Comparison of ENCODE assay signal across 8 cellular contexts in the genomic region with DNA sequence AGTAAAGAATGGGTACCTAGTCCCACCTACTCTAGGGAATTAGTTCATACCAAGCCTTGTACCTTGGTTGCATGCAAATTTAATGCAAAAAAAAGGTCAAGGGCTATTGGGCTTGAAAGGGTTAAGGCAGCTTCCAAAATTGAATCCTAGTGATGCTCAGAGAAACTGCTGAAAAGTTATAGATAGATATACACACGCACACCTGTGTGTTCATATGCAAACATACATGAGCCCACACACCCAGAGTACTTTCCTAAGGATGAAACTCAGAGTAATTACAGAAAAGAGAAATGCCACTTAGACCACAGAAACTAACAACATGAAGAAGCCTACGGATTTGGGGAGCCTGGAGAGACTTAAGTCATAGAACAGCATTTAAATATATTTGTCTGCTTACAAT. TPM values are rescaled to one million over a fixed set of nuclear protein-coding genes. Genes with fewer than 3 reads are reported as not detected.
DNase-seq lines count a peak whose midpoint lies in the region; ATAC-seq and TF ChIP-seq lines count a peak whose summit lies in the region.

No MANE protein-coding gene starts in this region.

- H3K4me3 ChIP-seq in GM23248, result peak overlapping the region; percentile 92
- peak overlapping the region; percentile 76 to 92 (median 76) for H3K4me3 ChIP-seq in esophagus muscularis mucosa
- peak overlapping the region; percentile 79 for H3K4me3 ChIP-seq in smooth muscle cell

- no peak for TF ChIP-seq EP300 in esophagus muscularis mucosa (IDR thresholded peaks at IDR 0.05)

- H3K27ac ChIP-seq in GM23248, result no peak overlapping the region
- peak overlapping the region; percentile 89 to 97 (median 94) for H3K27ac ChIP-seq in esophagus muscularis mucosa (replicated peaks in 1 of 4)
- peak overlapping the region; percentile 87 for H3K27ac ChIP-seq in smooth muscle cell (ENCODE audit: low read depth)

- H3K9me2 ChIP-seq in GM23248 (ENCODE audit: insufficient read depth), result no peaks in the 10 kb centered on the region

- H3K36me3 ChIP-seq in GM23248 (ENCODE audit: low read depth) (no peaks in the 10 kb centered on the region), esophagus muscularis mucosa (no peaks in the 10 kb centered on the region), smooth muscle cell (ENCODE audit: low read depth) (no peaks in the 10 kb centered on the region)

- TF ChIP-seq CTCF in esophagus muscularis mucosa (IDR thresholded peaks at IDR 0.05) (no peak), smooth muscle cell (IDR thresholded peaks at IDR 0.05; ENCODE audit: borderline replicate concordance, insufficient read depth, poor library complexity, severe bottlenecking) (no peak)

- peak overlapping the region; percentile 96 for H2AFZ ChIP-seq in GM23248
- H2AFZ ChIP-seq in smooth muscle cell (ENCODE audit: low read depth), result peak overlapping the region; percentile 91

- H3K9me3 ChIP-seq in GM23248 (ENCODE audit: low read depth), result no peaks in the 10 kb centered on the region
- H3K9me3 ChIP-seq in esophagus muscularis mucosa, result no peaks in the 10 kb centered on the region
- no peaks in the 10 kb centered on the region for H3K9me3 ChIP-seq in smooth muscle cell (replicated peaks; ENCODE audit: low read depth)

- intact Hi-C loops in esophagus muscularis mucosa (cut with DNase I), result loop anchor here (5.0 kb wide), 1 partner anchor 83 kb away; no protein-coding TSS in a partner anchor

- in situ Hi-C loops in GM23248 (cut with MboI), result no loop called here

- TF ChIP-seq POLR2A in esophagus muscularis mucosa (IDR thresholded peaks at IDR 0.05; ENCODE audit: low read depth), result no peak

- H3K4me2 ChIP-seq in GM23248 (ENCODE audit: unreplicated experiment), result peak overlapping the region; percentile 73
- H3K4me2 ChIP-seq in smooth muscle cell, result peak overlapping the region; percentile 89

- H3F3A ChIP-seq in GM23248 (ENCODE audit: insufficient read depth), result peaks cover 10% of the 10 kb centered on the region; the same call in 1 of the 2 replicates
- no peaks in the 10 kb centered on the region for H3F3A ChIP-seq in smooth muscle cell (ENCODE audit: low read depth)

- H3K79me2 ChIP-seq in GM23248 (ENCODE audit: insufficient read depth) (peaks cover 42% of the 10 kb centered on the region), smooth muscle cell (ENCODE audit: low read depth) (peaks cover 48% of the 10 kb centered on the region)

- no peaks in the 10 kb centered on the region for H4K20me1 ChIP-seq in GM23248 (ENCODE audit: insufficient read depth)
- H4K20me1 ChIP-seq in smooth muscle cell (ENCODE audit: low read depth), result peaks cover 20% of the 10 kb centered on the region

- H3K27me3 ChIP-seq in GM23248 (replicated peaks; ENCODE audit: insufficient read depth) (no peaks in the 10 kb centered on the region), esophagus muscularis mucosa (no peaks in the 10 kb centered on the region), smooth muscle cell (ENCODE audit: low read depth) (no peaks in the 10 kb centered on the region)

- DNase-seq in GM23248 (peak; percentile 4), NCI-H1048 (lab: John Stamatoyannopoulos, UW) (peak; percentile 86), esophagus muscularis mucosa (ENCODE audit: extremely low spot score) (no peak), smooth muscle cell (lab: John Stamatoyannopoulos, UW; ENCODE audit: unreplicated experiment) (no peak), NCI-H1105 (lab: John Stamatoyannopoulos, UW) (no peak), NCI-H2196 (lab: John Stamatoyannopoulos, UW; ENCODE audit: unreplicated experiment) (no peak), HuH-7 (ENCODE audit: low spot score) (no peak)

- ATAC-seq in GM18508 (IDR thresholded peaks at IDR 0.05; ENCODE audit: insufficient read depth, unreplicated experiment), result peak; percentile 47

- WGBS in GM23248 (ENCODE audit: low coverage in 1 of 2, low lambda C conversion rate in 2 of 2, missing lambda C conversion rate in 2 of 2), 2 experiments, result 9 to 11% methylated on average over 2 of the region's 2 CpGs
- WGBS in esophagus muscularis mucosa, result 37% methylated on average over 2 of the region's 2 CpGs
- 63% methylated on average over 2 of the region's 2 CpGs for WGBS in smooth muscle cell (ENCODE audit: low lambda C conversion rate)

- H3K9ac ChIP-seq in GM23248, result no peak overlapping the region
- peak overlapping the region; percentile 75 for H3K9ac ChIP-seq in smooth muscle cell (ENCODE audit: low read depth)

- H3K4me1 ChIP-seq in GM23248 (ENCODE audit: insufficient read depth) (peaks cover 5% of the 10 kb centered on the region; the same call in 1 of the 2 replicates), esophagus muscularis mucosa (peaks cover 25 to 39% (median 35%) of the 10 kb centered on the region in 4 donors), smooth muscle cell (ENCODE audit: low read depth) (peaks cover 11% of the 10 kb centered on the region)

RNA-seq across cellular contexts. Expression of a gene that starts 1.5 kb away (rescaled TPM):
- 9.7 and 19.1 TPM in 2 replicates for total RNA-seq in GM23248 (2014; rRNA removed; shearing (Covaris generic))
- polyA plus RNA-seq in GM23248 (2016; fragmentation: Nextera tagmentation; extraction: Ambion mirVana) (4.8 and 5.0 TPM in 2 replicates), smooth muscle cell (27.9 and 28.0 TPM in 2 replicates)
- total RNA-seq in esophagus muscularis mucosa (10 to 100 TPM in 3 of 4 donors, 1 to 10 TPM in 1; 8.6 to 17.4 (median 14.4) TPM), smooth muscle cell (48.2 and 50.6 TPM in 2 replicates)

Comparison
In these comparisons a context has a peak if more than half of its experiments do, and no peak if none do; other contexts are left out.
1. DNase-seq: peak in GM23248 (single experiment) and NCI-H1048 (single experiment); none in esophagus muscularis mucosa (single experiment), smooth muscle cell (single experiment), NCI-H1105 (single experiment), NCI-H2196 (single experiment) and HuH-7 (single experiment).
2. Peak in every context shown above with its lines, with median percentiles within 50 percentile points of each other: H3K4me3 ChIP-seq.